In genomic region chr13:113950451-113951245, GRCh38 we compare ENCODE assay signal across 10 cellular contexts. TPM values are rescaled to one million over a fixed set of nuclear protein-coding genes. Genes with fewer than 3 reads are reported as not detected.
A peak's percentile ranks its signal among the peaks of the same experiment; 100 is the strongest.
DNase-seq lines count a peak whose midpoint lies in the region; ATAC-seq lines count a peak whose summit lies in the region.
"Had no signal": no experiment of that assay in that cellular context is flagged by ENCODE, and none has a peak within 500 bp of the region (broad histone marks: within the 10 kb centered on the region; RNA-seq: fewer than 3 reads in every experiment).

No MANE protein-coding gene starts in this region.

- H3K9ac ChIP-seq in skeletal muscle tissue (ENCODE audit: low read depth in 1 of 3, low read length in 3 of 3): peak overlapping the region; percentile 32 to 68 (median 61)

- peak overlapping the region in 1 of 2 donors; percentile 31 for H3K4me3 Mint-ChIP-seq in effector memory CD8-positive, alpha-beta T cell

- no peaks in the 10 kb centered on the region for H3K27me3 Mint-ChIP-seq in effector memory CD8-positive, alpha-beta T cell

- peaks cover 0 to 2% of the 10 kb centered on the region in 2 donors for H3K9me3 Mint-ChIP-seq in effector memory CD8-positive, alpha-beta T cell

- H3K27ac Mint-ChIP-seq in effector memory CD8-positive, alpha-beta T cell: peak overlapping the region in 1 of 2 donors; percentile 23

- peaks cover 47% of the 10 kb centered on the region for H3K36me3 Mint-ChIP-seq in effector memory CD8-positive, alpha-beta T cell (ENCODE audit: insufficient read depth)

- peaks cover 0 to 6% of the 10 kb centered on the region in 2 donors for H3K4me1 Mint-ChIP-seq in effector memory CD8-positive, alpha-beta T cell (ENCODE audit: low read depth in 2 of 2)

- ATAC-seq in GM19397 (IDR thresholded peaks at IDR 0.05; ENCODE audit: unreplicated experiment) (peak; percentile 9), HG02870 (IDR thresholded peaks at IDR 0.05; ENCODE audit: unreplicated experiment) (peak; percentile 11)
- ATAC-seq in effector memory CD8-positive, alpha-beta T cell (replicated peaks): peak; percentile 10

- H3K4me1 ChIP-seq in skeletal muscle tissue (ENCODE audit: control insufficient read depth in 3 of 3, insufficient read depth in 3 of 3, low read length in 3 of 3): peaks cover 4 to 19% (median 4%) of the 10 kb centered on the region in 3 donors

- no peaks in the 10 kb centered on the region for H3K27me3 ChIP-seq in skeletal muscle tissue (ENCODE audit: control insufficient read depth in 3 of 3, insufficient read depth in 3 of 3, low read length in 3 of 3)
- H3K27me3 ChIP-seq: ovary, transverse colon had no signal

- DNase-seq in effector memory CD8-positive, alpha-beta T cell: no peak
- DNase-seq in NCI-H526 (lab: John Stamatoyannopoulos, UW) (no peak), UCSD-AML1 (lab: John Stamatoyannopoulos, UW; ENCODE audit: unreplicated experiment) (no peak), NCI-H2081 treated with DMSO at 0.1 percent for 48 hours (lab: John Stamatoyannopoulos, UW) (no peak), retina (no peak)

- no peaks in the 10 kb centered on the region for H3K9me3 ChIP-seq in skeletal muscle tissue (ENCODE audit: control insufficient read depth in 3 of 3, low read length in 3 of 3)
- H3K9me3 ChIP-seq: ovary, transverse colon had no signal

- peaks cover 4 to 18% (median 7%) of the 10 kb centered on the region in 3 donors for H3K36me3 ChIP-seq in skeletal muscle tissue (ENCODE audit: control insufficient read depth in 3 of 3, insufficient read depth in 3 of 3, low read length in 3 of 3)
- H3K36me3 ChIP-seq: ovary, transverse colon had no signal

- H3K4me3 ChIP-seq in skeletal muscle tissue (ENCODE audit: low read length in 3 of 3): peak overlapping the region in 2 of 3 donors; percentile 13 to 32
- H3K4me3 ChIP-seq: transverse colon had no signal

- no peak overlapping the region for H3K27ac ChIP-seq in skeletal muscle tissue (ENCODE audit: low read depth, low read length)
- H3K27ac ChIP-seq: ovary, transverse colon had no signal

RNA-seq across cellular contexts. Expression of gene C13orf46, which starts 23.2 kb away (rescaled TPM):
- under 0.01 TPM for total RNA-seq in skeletal muscle tissue
